In genomic region chr1:29546496-29546895, GRCh38 we compare ENCODE assay signal across 13 cellular contexts.
DNase-seq lines count a peak whose midpoint lies in the region; ATAC-seq and TF ChIP-seq lines count a peak whose summit lies in the region.
"Had no signal": no experiment of that assay in that cellular context is flagged by ENCODE, and none has a peak within 500 bp of the region (broad histone marks: within the 10 kb centered on the region; RNA-seq: fewer than 3 reads in every experiment).

No MANE protein-coding gene starts in this region.

- no peak overlapping the region for H2BK5ac ChIP-seq in neuronal stem cell (ENCODE audit: low read length)

- H2AK5ac ChIP-seq in neuronal stem cell (ENCODE audit: low read depth, low read length), result peak overlapping the region; percentile 26

- no peak overlapping the region for H3K27ac ChIP-seq in BLaER1 treated with 17β-estradiol and CSF1 and Interleukin-3, amounts not matched to agents 10 nM and 100 nM
- no peak overlapping the region for H3K27ac ChIP-seq in neuronal stem cell (replicated peaks; ENCODE audit: low read length)
- no peak overlapping the region for H3K27ac ChIP-seq in upper lobe of right lung

- H3K9me3 Mint-ChIP-seq in stimulated activated naive CD8-positive, alpha-beta T cell treated with anti-CD3 and anti-CD28 coated beads, Interleukin-15, amount 100 ng/mL, for 72 hours, result no peaks in the 10 kb centered on the region
- H3K9me3 Mint-ChIP-seq: CD8-positive, alpha-beta memory T cell had no signal

- H3K4me3 Mint-ChIP-seq in stimulated activated naive CD8-positive, alpha-beta T cell treated with anti-CD3 and anti-CD28 coated beads, Interleukin-15, amount 100 ng/mL, for 72 hours, result no peak overlapping the region
- H3K4me3 Mint-ChIP-seq: CD8-positive, alpha-beta memory T cell; HFFc6 had no signal

- intact Hi-C loops in upper lobe of right lung (cut with DNase I), result no loop called here

- H2BK12ac ChIP-seq in neuronal stem cell (ENCODE audit: low read length), result no peak overlapping the region

- H2AFZ ChIP-seq in neuronal stem cell (ENCODE audit: low read length), result no peak overlapping the region

- no peaks in the 10 kb centered on the region for H3K4me1 Mint-ChIP-seq in stimulated activated naive CD8-positive, alpha-beta T cell treated with anti-CD3 and anti-CD28 coated beads, Interleukin-15, amount 100 ng/mL, for 72 hours
- H3K4me1 Mint-ChIP-seq: CD8-positive, alpha-beta memory T cell had no signal

- H3K14ac ChIP-seq in neuronal stem cell (ENCODE audit: low read length), result no peak overlapping the region

- H3K27me3 ChIP-seq in BLaER1 treated with 17β-estradiol and CSF1 and Interleukin-3, amounts not matched to agents 10 nM and 100 nM, result no peaks in the 10 kb centered on the region
- H3K27me3 ChIP-seq in neuronal stem cell (ENCODE audit: control insufficient read depth in 3 of 3, insufficient read depth in 3 of 3, low read depth in 1 of 3, low read length in 3 of 3), result no peaks in the 10 kb centered on the region
- no peaks in the 10 kb centered on the region for H3K27me3 ChIP-seq in upper lobe of right lung
- H3K27me3 ChIP-seq: BE2C had no signal

- no peak overlapping the region for H4K91ac ChIP-seq in neuronal stem cell (ENCODE audit: low read depth, low read length, poor library complexity)

- peak overlapping the region; percentile 13 for H3K23ac ChIP-seq in neuronal stem cell (ENCODE audit: low read depth, low read length, poor library complexity)

- no peak overlapping the region for H4K8ac ChIP-seq in neuronal stem cell (ENCODE audit: low read depth, low read length)

- H3K79me1 ChIP-seq in neuronal stem cell (ENCODE audit: low read depth, low read length), result no peaks in the 10 kb centered on the region

- peaks cover 10 to 54% (median 37%) of the 10 kb centered on the region in 10 experiments for H3K4me1 ChIP-seq in BLaER1 treated with 17β-estradiol and CSF1 and Interleukin-3, amounts not matched to agents 10 nM and 100 nM
- H3K4me1 ChIP-seq in neuronal stem cell (ENCODE audit: control insufficient read depth in 2 of 2, insufficient read depth in 1 of 2, low read depth in 1 of 2, low read length in 2 of 2) (no peaks in the 10 kb centered on the region), upper lobe of right lung (no peaks in the 10 kb centered on the region)
- H3K4me1 ChIP-seq: BE2C, Caco-2 had no signal

- no CpG with 5 or more reads among the region's 3 CpGs for WGBS in neuronal stem cell (ENCODE audit: extremely low coverage in 2 of 2, insufficient read length in 2 of 2, insufficient replicate concordance in 1 of 2), 2 donors

- H3K9ac ChIP-seq in BLaER1 treated with 17β-estradiol and CSF1 and Interleukin-3, amounts not matched to agents 10 nM and 100 nM, result no peak overlapping the region
- H3K9ac ChIP-seq in neuronal stem cell (ENCODE audit: low read depth, low read length, poor library complexity), result no peak overlapping the region

- no peak overlapping the region for H3K4ac ChIP-seq in neuronal stem cell (ENCODE audit: low read length)

- peak overlapping the region; percentile 38 to 70 (median 53) for H3K4me2 ChIP-seq in BLaER1 treated with 17β-estradiol and CSF1 and Interleukin-3, amounts not matched to agents 10 nM and 100 nM
- no peak overlapping the region for H3K4me2 ChIP-seq in neuronal stem cell (ENCODE audit: insufficient read depth, low read length, poor library complexity, severe bottlenecking)

- H2BK120ac ChIP-seq in neuronal stem cell (ENCODE audit: low read depth, low read length), result no peak overlapping the region

- no peaks in the 10 kb centered on the region for H3K9me3 ChIP-seq in BLaER1 treated with 17β-estradiol and CSF1 and Interleukin-3, amounts not matched to agents 10 nM and 100 nM (replicated peaks in 1 of 11)
- H3K9me3 ChIP-seq in neuronal stem cell (replicated peaks in 1 of 2; ENCODE audit: control insufficient read depth in 2 of 2, insufficient read depth in 1 of 2, low read depth in 1 of 2, low read length in 2 of 2) (no peaks in the 10 kb centered on the region), upper lobe of right lung (no peaks in the 10 kb centered on the region)
- H3K9me3 ChIP-seq: BE2C, Caco-2 had no signal

- peak; percentile 29 for DNase-seq in ecto neural progenitor cell (ENCODE audit: low spot score)
- DNase-seq in neuronal stem cell (ENCODE audit: low spot score), result no peak
- peak; percentile 27 for DNase-seq in upper lobe of right lung
- no peak for DNase-seq in activated CD4-positive, alpha-beta T cell treated with anti-CD3 and anti-CD28 coated beads for 1 hour
- DNase-seq in activated CD4-positive, CD25-positive, alpha-beta regulatory T cell treated with anti-CD3 and anti-CD28 coated beads, Interleukin-2, amount 50 U/mL, for 72 hours, result no peak
- no peak for DNase-seq in stimulated activated naive CD8-positive, alpha-beta T cell treated with anti-CD3 and anti-CD28 coated beads, Interleukin-15, amount 100 ng/mL, for 72 hours
- DNase-seq: BE2C; Caco-2; CD8-positive, alpha-beta memory T cell; HCEC 1CT; HFFc6 had no signal

- H3K4me3 ChIP-seq in BLaER1 treated with 17β-estradiol and CSF1 and Interleukin-3, amounts not matched to agents 10 nM and 100 nM, result no peak overlapping the region
- H3K4me3 ChIP-seq in neuronal stem cell (ENCODE audit: low read length in 2 of 2) (no peak overlapping the region), upper lobe of right lung (no peak overlapping the region)

- H3K36me3 ChIP-seq in BLaER1 treated with 17β-estradiol and CSF1 and Interleukin-3, amounts not matched to agents 10 nM and 100 nM, result no peaks in the 10 kb centered on the region
- no peaks in the 10 kb centered on the region for H3K36me3 ChIP-seq in neuronal stem cell (replicated peaks in 1 of 2; ENCODE audit: control insufficient read depth in 2 of 2, insufficient read depth in 2 of 2, low read length in 2 of 2)
- H3K36me3 ChIP-seq in upper lobe of right lung, result no peaks in the 10 kb centered on the region
- H3K36me3 ChIP-seq: BE2C had no signal

- no peak for TF ChIP-seq CTCF in upper lobe of right lung (IDR thresholded peaks at IDR 0.05)

- ATAC-seq in upper lobe of right lung, result no peak
- no peak for ATAC-seq in stimulated activated naive CD8-positive, alpha-beta T cell treated with anti-CD3 and anti-CD28 coated beads, Interleukin-15, amount 100 ng/mL, for 72 hours
- ATAC-seq: HepG2 had no signal

- no peak overlapping the region for H2BK15ac ChIP-seq in neuronal stem cell (ENCODE audit: low read length)

- H3K18ac ChIP-seq in neuronal stem cell (ENCODE audit: low read length), result peak overlapping the region; percentile 36

- no peaks in the 10 kb centered on the region for H4K20me1 ChIP-seq in BLaER1 treated with 17β-estradiol and CSF1 and Interleukin-3, amounts not matched to agents 10 nM and 100 nM

- no peak overlapping the region for H3K27ac Mint-ChIP-seq in stimulated activated naive CD8-positive, alpha-beta T cell treated with anti-CD3 and anti-CD28 coated beads, Interleukin-15, amount 100 ng/mL, for 72 hours
- H3K27ac Mint-ChIP-seq: CD8-positive, alpha-beta memory T cell; HFFc6 had no signal

- H3K27me3 Mint-ChIP-seq in stimulated activated naive CD8-positive, alpha-beta T cell treated with anti-CD3 and anti-CD28 coated beads, Interleukin-15, amount 100 ng/mL, for 72 hours, result peaks cover 17% of the 10 kb centered on the region

Comparison
In these comparisons a context has a peak if more than half of its experiments do, and no peak if none do; other contexts are left out.
1. DNase-seq: peak in ecto neural progenitor cell (single experiment) and upper lobe of right lung (single experiment); none in neuronal stem cell (single experiment), activated CD4-positive, alpha-beta T cell treated with anti-CD3 and anti-CD28 coated beads for 1 hour (single experiment), activated CD4-positive, CD25-positive, alpha-beta regulatory T cell treated with anti-CD3 and anti-CD28 coated beads, Interleukin-2, amount 50 U/mL, for 72 hours (single experiment) and stimulated activated naive CD8-positive, alpha-beta T cell treated with anti-CD3 and anti-CD28 coated beads, Interleukin-15, amount 100 ng/mL, for 72 hours (0 of 2).